Comparison of ENCODE assay signal across 11 cellular contexts in genomic region chr19:10001899-10002298, GRCh38. TPM values are rescaled to one million over a fixed set of nuclear protein-coding genes. Genes with fewer than 3 reads are reported as not detected.
A peak's percentile ranks its signal among the peaks of the same experiment; 100 is the strongest.
DNase-seq lines count a peak whose midpoint lies in the region; ATAC-seq and TF ChIP-seq lines count a peak whose summit lies in the region.
"Had no signal": no experiment of that assay in that cellular context is flagged by ENCODE, and none has a peak within 500 bp of the region (broad histone marks: within the 10 kb centered on the region; RNA-seq: fewer than 3 reads in every experiment).

No MANE protein-coding gene starts in this region.

- no peak for TF ChIP-seq POLR2A in stomach (IDR thresholded peaks at IDR 0.05)

- BruUV-seq in PC-9 (replicated peaks; lab: Mats Ljungman, UMichigan): no TSS peak

- H3K4me3 Mint-ChIP-seq in activated CD4-positive, alpha-beta memory T cell treated with anti-CD3 and anti-CD28 coated beads for 36 hours: no peak overlapping the region
- no peak overlapping the region for H3K4me3 Mint-ChIP-seq in activated CD4-positive, alpha-beta memory T cell treated with anti-CD3 and anti-CD28 coated beads, Interleukin-2, amount 10 ng/mL, durations not matched to agents 7 days and 5 days
- no peak overlapping the region for H3K4me3 Mint-ChIP-seq in CD14-positive monocyte
- H3K4me3 Mint-ChIP-seq: activated T-helper 1 cell treated with anti-CD3 and anti-CD28 coated beads, Interleukin-12 subunit alpha, Interleukin-12 subunit beta, Interleukin-2, Interleukin-4 antibody, amounts not matched to agents 30 ng/mL and 10 ng/mL and 1 ng/mL, durations not matched to agents 14 hours and 24 hours and 36 hours; CD4-positive, alpha-beta T cell had no signal

- H3K9me3 ChIP-seq in PC-9 (ENCODE audit: insufficient read depth, low read depth): no peaks in the 10 kb centered on the region
- H3K9me3 ChIP-seq in stomach: no peaks in the 10 kb centered on the region

- no peaks in the 10 kb centered on the region for H3K4me1 ChIP-seq in PC-9 (replicated peaks; ENCODE audit: insufficient read depth)
- peaks cover 0 to 18% (median 15%) of the 10 kb centered on the region in 4 donors for H3K4me1 ChIP-seq in stomach

- ATAC-seq in Right ventricle myocardium superior (ENCODE audit: poor library complexity): peak; percentile 39

- H2AFZ ChIP-seq in PC-9: no peak overlapping the region

- intact Hi-C loops in activated CD4-positive, alpha-beta memory T cell treated with anti-CD3 and anti-CD28 coated beads for 36 hours (cut with micrococcal nuclease): loop anchor here (2.0 kb wide), 2 partner anchors 25 to 67 kb away; no protein-coding TSS in a partner anchor
- intact Hi-C loops in PC-9 (cut with micrococcal nuclease; ENCODE audit: unreplicated experiment): no loop called here
- intact Hi-C loops in Right ventricle myocardium superior (cut with DNase I): no loop called here
- intact Hi-C loops in stomach (cut with DNase I; ENCODE audit: low total_unique reads): no loop called here
- intact Hi-C loops in CD14-positive monocyte (cut with micrococcal nuclease): no loop called here

- CTCF ChIA-PET in activated CD4-positive, alpha-beta memory T cell treated with anti-CD3 and anti-CD28 coated beads for 36 hours (lab: Charles Lee): interaction anchor here (0.6 to 3.6 kb wide), 7 partner anchors 8 to 248 kb away, joined by 3 to 41 read pairs (median 10); partner anchors contain the start of genes COL5A3 and RDH8
- CTCF ChIA-PET in activated CD4-positive, alpha-beta memory T cell treated with anti-CD3 and anti-CD28 coated beads, Interleukin-2, amount 10 ng/mL, durations not matched to agents 7 days and 5 days (lab: Charles Lee): interaction anchor here (1.1 kb wide), 1 partner anchor 71 kb away, joined by 4 read pairs; no protein-coding TSS in a partner anchor
- CTCF ChIA-PET in PC-9 (lab: Charles Lee): no interaction called here

- H3K27ac Mint-ChIP-seq in activated CD4-positive, alpha-beta memory T cell treated with anti-CD3 and anti-CD28 coated beads for 36 hours: no peak overlapping the region
- H3K27ac Mint-ChIP-seq in activated CD4-positive, alpha-beta memory T cell treated with anti-CD3 and anti-CD28 coated beads, Interleukin-2, amount 10 ng/mL, durations not matched to agents 7 days and 5 days: no peak overlapping the region
- H3K27ac Mint-ChIP-seq in CD14-positive monocyte: no peak overlapping the region
- H3K27ac Mint-ChIP-seq: activated T-helper 1 cell treated with anti-CD3 and anti-CD28 coated beads, Interleukin-12 subunit alpha, Interleukin-12 subunit beta, Interleukin-2, Interleukin-4 antibody, amounts not matched to agents 30 ng/mL and 10 ng/mL and 1 ng/mL, durations not matched to agents 14 hours and 24 hours and 36 hours; CD4-positive, alpha-beta T cell had no signal

- H3K27me3 ChIP-seq in PC-9 (ENCODE audit: insufficient read depth, low read depth) (peaks cover 77% of the 10 kb centered on the region), stomach (peaks cover 0 to 83% (median 14%) of the 10 kb centered on the region in 3 donors)

- H3F3A ChIP-seq in PC-9 (ENCODE audit: insufficient read depth, low read depth): no peaks in the 10 kb centered on the region

- no peak overlapping the region for H3K27ac ChIP-seq in PC-9
- H3K27ac ChIP-seq in stomach: peak overlapping the region in 1 of 5 donors; percentile 24

- H3K9me2 ChIP-seq in PC-9 (ENCODE audit: insufficient read depth): no peaks in the 10 kb centered on the region

- H3K79me2 ChIP-seq in PC-9 (ENCODE audit: low read depth): no peaks in the 10 kb centered on the region

- H3K36me3 Mint-ChIP-seq in activated CD4-positive, alpha-beta memory T cell treated with anti-CD3 and anti-CD28 coated beads for 36 hours: no peaks in the 10 kb centered on the region
- H3K36me3 Mint-ChIP-seq in activated CD4-positive, alpha-beta memory T cell treated with anti-CD3 and anti-CD28 coated beads, Interleukin-2, amount 10 ng/mL, durations not matched to agents 7 days and 5 days (ENCODE audit: low read depth): no peaks in the 10 kb centered on the region
- H3K36me3 Mint-ChIP-seq in CD14-positive monocyte: no peaks in the 10 kb centered on the region

- no peak overlapping the region for H3K4me3 ChIP-seq in PC-9
- no peak overlapping the region for H3K4me3 ChIP-seq in stomach

- no peak for TF ChIP-seq EP300 in stomach (IDR thresholded peaks at IDR 0.05)

- H3K27me3 Mint-ChIP-seq in activated CD4-positive, alpha-beta memory T cell treated with anti-CD3 and anti-CD28 coated beads for 36 hours: peaks cover 32% of the 10 kb centered on the region
- peaks cover 15% of the 10 kb centered on the region for H3K27me3 Mint-ChIP-seq in activated CD4-positive, alpha-beta memory T cell treated with anti-CD3 and anti-CD28 coated beads, Interleukin-2, amount 10 ng/mL, durations not matched to agents 7 days and 5 days
- peaks cover 8 to 18% (median 17%) of the 10 kb centered on the region in 3 donors for H3K27me3 Mint-ChIP-seq in CD14-positive monocyte (ENCODE audit: low read depth in 3 of 3)

- H3K4me1 Mint-ChIP-seq in activated CD4-positive, alpha-beta memory T cell treated with anti-CD3 and anti-CD28 coated beads for 36 hours (ENCODE audit: low read depth): peaks cover 18% of the 10 kb centered on the region
- peaks cover 22% of the 10 kb centered on the region for H3K4me1 Mint-ChIP-seq in activated CD4-positive, alpha-beta memory T cell treated with anti-CD3 and anti-CD28 coated beads, Interleukin-2, amount 10 ng/mL, durations not matched to agents 7 days and 5 days
- H3K4me1 Mint-ChIP-seq in CD14-positive monocyte: no peaks in the 10 kb centered on the region

- whole genome bisulfite sequencing in stomach, 5 donors: 31 to 55% (median 43%) methylated on average over 4 to 6 of the region's 6 CpGs

- POLR2A ChIA-PET in activated CD4-positive, alpha-beta memory T cell treated with anti-CD3 and anti-CD28 coated beads for 36 hours (lab: Charles Lee): no interaction called here
- POLR2A ChIA-PET in activated CD4-positive, alpha-beta memory T cell treated with anti-CD3 and anti-CD28 coated beads, Interleukin-2, amount 10 ng/mL, durations not matched to agents 7 days and 5 days (lab: Charles Lee): no interaction called here
- POLR2A ChIA-PET in PC-9 (lab: Charles Lee; ENCODE audit: unreplicated experiment): no interaction called here

- H3K36me3 ChIP-seq in PC-9 (ENCODE audit: low read depth) (no peaks in the 10 kb centered on the region), stomach (peaks cover 0 to 21% (median 0%) of the 10 kb centered on the region in 4 donors)

- H4K20me1 ChIP-seq in PC-9 (ENCODE audit: insufficient read depth): no peaks in the 10 kb centered on the region

- peak; percentile 25 for DNase-seq in activated CD4-positive, alpha-beta memory T cell treated with anti-CD3 and anti-CD28 coated beads for 36 hours
- no peak for DNase-seq in activated CD4-positive, alpha-beta memory T cell treated with anti-CD3 and anti-CD28 coated beads, Interleukin-2, amount 10 ng/mL, durations not matched to agents 7 days and 5 days
- DNase-seq in PC-9 (no peak), Right ventricle myocardium superior (peak; percentile 77), stomach (peak; percentile 67), CD14-positive monocyte (ENCODE audit: low spot score) (no peak), cortex of kidney (lab: John Stamatoyannopoulos, UW) (no peak), cerebellar nuclear complex (lab: John Stamatoyannopoulos, UW) (no peak)
- DNase-seq: NCI-H446 treated with DMSO at 0.1 percent for 48 hours had no signal

- H3K4me2 ChIP-seq in PC-9: no peak overlapping the region

- no peaks in the 10 kb centered on the region for H3K9me3 Mint-ChIP-seq in activated CD4-positive, alpha-beta memory T cell treated with anti-CD3 and anti-CD28 coated beads for 36 hours
- no peaks in the 10 kb centered on the region for H3K9me3 Mint-ChIP-seq in activated CD4-positive, alpha-beta memory T cell treated with anti-CD3 and anti-CD28 coated beads, Interleukin-2, amount 10 ng/mL, durations not matched to agents 7 days and 5 days
- peaks cover 0 to 5% (median 0%) of the 10 kb centered on the region in 7 donors for H3K9me3 Mint-ChIP-seq in CD14-positive monocyte
- H3K9me3 Mint-ChIP-seq: activated T-helper 1 cell treated with anti-CD3 and anti-CD28 coated beads, Interleukin-12 subunit alpha, Interleukin-12 subunit beta, Interleukin-2, Interleukin-4 antibody, amounts not matched to agents 30 ng/mL and 10 ng/mL and 1 ng/mL, durations not matched to agents 14 hours and 24 hours and 36 hours; CD4-positive, alpha-beta T cell had no signal

- TF ChIP-seq CTCF in PC-9 (conservative IDR thresholded peaks at IDR 0.05) (peak; percentile 48; the same call in 1 of the 2 replicates), stomach (IDR thresholded peaks at IDR 0.05) (peak in 1 of 7 experiments; percentile 33), CD14-positive monocyte (IDR thresholded peaks at IDR 0.05) (no peak)

RNA-seq across cellular contexts. Expression of gene COL5A3, which starts 8.4 kb away (rescaled TPM):
- 1 to 10 TPM; 2.8 to 2.9 TPM for total RNA-seq in activated CD4-positive, alpha-beta memory T cell treated with anti-CD3 and anti-CD28 coated beads for 36 hours
- total RNA-seq in activated CD4-positive, alpha-beta memory T cell treated with anti-CD3 and anti-CD28 coated beads, Interleukin-2, amount 10 ng/mL, durations not matched to agents 7 days and 5 days: 1 to 10 TPM; 1.1 TPM
- total RNA-seq in PC-9 (2021): not detected in 2 replicates
- 10.1 TPM for total RNA-seq in Right ventricle myocardium superior
- 10 to 100 TPM in 2 of 5 donors, 1 to 10 TPM in 2, under 1 TPM in 1; 0.58 to 25.5 (median 8.7) TPM for total RNA-seq in stomach
- polyA plus RNA-seq in stomach: 1 to 10 TPM; 2.0 to 5.2 (median 4.0) TPM
- polyA plus RNA-seq in CD14-positive monocyte: not detected

RNA-seq across cellular contexts. Expression of gene RDH8, which starts 11.4 kb away (rescaled TPM):
- not detected for total RNA-seq in activated CD4-positive, alpha-beta memory T cell treated with anti-CD3 and anti-CD28 coated beads for 36 hours
- total RNA-seq in activated CD4-positive, alpha-beta memory T cell treated with anti-CD3 and anti-CD28 coated beads, Interleukin-2, amount 10 ng/mL, durations not matched to agents 7 days and 5 days: not detected
- total RNA-seq in PC-9 (2021) (not detected in 2 replicates), Right ventricle myocardium superior (not detected), stomach (not detected)
- polyA plus RNA-seq in stomach (not detected), CD14-positive monocyte (not detected)
- total RNA-seq: activated T-helper 1 cell treated with anti-CD3 and anti-CD28 coated beads, Interleukin-12 subunit alpha, Interleukin-12 subunit beta, Interleukin-2, Interleukin-4 antibody, amounts not matched to agents 30 ng/mL and 10 ng/mL and 1 ng/mL, durations not matched to agents 14 hours and 24 hours and 36 hours; CD4-positive, alpha-beta T cell had no signal

Comparison
In these comparisons a context has a peak if more than half of its experiments do, and no peak if none do; other contexts are left out.
1. DNase-seq: peak in activated CD4-positive, alpha-beta memory T cell treated with anti-CD3 and anti-CD28 coated beads for 36 hours (single experiment), Right ventricle myocardium superior (single experiment) and stomach (single experiment); none in activated CD4-positive, alpha-beta memory T cell treated with anti-CD3 and anti-CD28 coated beads, Interleukin-2, amount 10 ng/mL, durations not matched to agents 7 days and 5 days (single experiment), PC-9 (0 of 2), CD14-positive monocyte (single experiment), cortex of kidney (single experiment) and cerebellar nuclear complex (0 of 2).